ENCODE assay signal across 1 cellular context in the genomic region with DNA sequence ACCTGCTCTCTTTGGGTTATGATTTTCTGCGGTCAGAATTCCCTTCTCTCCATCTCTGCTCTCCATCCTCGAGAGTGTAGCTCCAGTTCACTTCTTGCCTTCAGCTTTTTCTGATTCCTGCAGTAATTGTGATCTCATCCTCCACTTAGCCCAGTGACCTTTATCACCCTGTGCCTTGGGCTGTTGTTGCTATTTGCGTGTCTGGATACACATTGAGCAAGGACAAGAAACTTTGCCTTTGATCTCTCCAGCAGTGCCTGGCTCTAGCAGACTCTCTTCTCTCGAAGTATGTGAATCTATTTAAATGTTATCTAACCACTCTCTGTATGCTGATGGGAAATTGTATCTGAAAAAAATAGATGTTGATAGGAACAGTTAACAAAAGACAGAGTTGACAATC.
TF ChIP-seq lines count a peak whose summit lies in the region.

No MANE protein-coding gene starts in this region.

TF ChIP-seq in HepG2, 621 proteins besides CTCF, POLR2A, EP300 and RAD21 (continued from another document):
- TF ChIP-seq, protein P1, sequence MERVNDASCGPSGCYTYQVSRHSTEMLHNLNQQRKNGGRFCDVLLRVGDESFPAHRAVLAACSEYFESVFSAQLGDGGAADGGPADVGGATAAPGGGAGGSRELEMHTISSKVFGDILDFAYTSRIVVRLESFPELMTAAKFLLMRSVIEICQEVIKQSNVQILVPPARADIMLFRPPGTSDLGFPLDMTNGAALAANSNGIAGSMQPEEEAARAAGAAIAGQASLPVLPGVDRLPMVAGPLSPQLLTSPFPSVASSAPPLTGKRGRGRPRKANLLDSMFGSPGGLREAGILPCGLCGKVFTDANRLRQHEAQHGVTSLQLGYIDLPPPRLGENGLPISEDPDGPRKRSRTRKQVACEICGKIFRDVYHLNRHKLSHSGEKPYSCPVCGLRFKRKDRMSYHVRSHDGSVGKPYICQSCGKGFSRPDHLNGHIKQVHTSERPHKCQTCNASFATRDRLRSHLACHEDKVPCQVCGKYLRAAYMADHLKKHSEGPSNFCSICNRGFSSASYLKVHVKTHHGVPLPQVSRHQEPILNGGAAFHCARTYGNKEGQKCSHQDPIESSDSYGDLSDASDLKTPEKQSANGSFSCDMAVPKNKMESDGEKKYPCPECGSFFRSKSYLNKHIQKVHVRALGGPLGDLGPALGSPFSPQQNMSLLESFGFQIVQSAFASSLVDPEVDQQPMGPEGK (CRISPR knock-in tag; IDR thresholded peaks at IDR 0.05), result no peak
- TF ChIP-seq NR2F1 (CRISPR knock-in tag; IDR thresholded peaks at IDR 0.05), result peak in 1 of 2 experiments; percentile 52; a peak in 1 of 4 replicates
- TF ChIP-seq TCF7 (IDR thresholded peaks at IDR 0.05; ENCODE audit: low read depth), result peak; percentile 30; the same call in 1 of the 2 replicates
- 0 out of 2 replicates have a peak, but pooled peaks have one; percentile 32 for TF ChIP-seq BCL6 (CRISPR knock-in tag; IDR thresholded peaks at IDR 0.05)
- TF ChIP-seq FOSL2 (CRISPR knock-in tag; IDR thresholded peaks at IDR 0.05), result no peak
TF ChIP-seq in HepG2: peak in this region for 3.
